Comparison of ENCODE assay signal across 8 cellular contexts in the genomic region with DNA sequence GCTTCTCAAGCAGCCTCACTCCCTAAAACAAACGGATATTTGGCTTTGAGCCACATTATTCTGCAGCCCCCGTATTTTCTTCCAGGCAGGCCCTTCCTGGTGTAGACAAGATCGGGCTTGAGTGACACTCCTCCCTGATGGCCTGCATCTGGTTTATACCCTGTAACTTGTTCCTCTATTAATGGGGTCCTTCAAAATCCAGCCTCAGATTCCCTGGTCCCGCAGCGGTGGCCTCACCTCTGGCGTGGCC. TPM values are rescaled to one million over a fixed set of nuclear protein-coding genes. Genes with fewer than 3 reads are reported as not detected.
DNase-seq lines count a peak whose midpoint lies in the region; ATAC-seq and TF ChIP-seq lines count a peak whose summit lies in the region.

No MANE protein-coding gene starts in this region.

- no TSS peak for BruUV-seq in Calu3 (replicated peaks; lab: Mats Ljungman, UMichigan)
- BruUV-seq in PC-3 (replicated peaks; lab: Mats Ljungman, UMichigan): TSS peak; percentile 49

- peak overlapping the region; percentile 82 for H3K4me3 Mint-ChIP-seq in Calu3 (ENCODE audit: low read depth, unreplicated experiment)

- peak overlapping the region; percentile 93 for H3K9ac ChIP-seq in PC-3 (ENCODE audit: low read length)

- peaks cover 9% of the 10 kb centered on the region for H3K4me1 Mint-ChIP-seq in Calu3 (ENCODE audit: low read depth, unreplicated experiment)

- CTCF ChIA-PET in Calu3 (lab: Charles Lee) (interaction anchor here (0.6 to 1.2 kb wide), 3 partner anchors 11 to 330 kb away, joined by 3 to 5 read pairs (median 3); no protein-coding TSS in a partner anchor), PC-3 (lab: Charles Lee) (interaction anchor here (1.0 kb wide), 1 partner anchor 78 kb away, joined by 4 read pairs; no protein-coding TSS in a partner anchor)

- peak overlapping the region; percentile 88 for H3K4me2 ChIP-seq in PC-3 (ENCODE audit: low read length)

- H3K4me1 ChIP-seq in PC-3 (ENCODE audit: insufficient read depth, low read length): peaks cover 24% of the 10 kb centered on the region
- peaks cover 10% of the 10 kb centered on the region for H3K4me1 ChIP-seq in ovary (ENCODE audit: insufficient read depth)

- H3K9me3 Mint-ChIP-seq in Calu3 (ENCODE audit: low read depth, unreplicated experiment): no peaks in the 10 kb centered on the region

- no peak for DNase-seq in Calu3
- no peak for DNase-seq in PC-3
- DNase-seq in epithelial cell of esophagus (ENCODE audit: low read depth): no peak
- DNase-seq in ovary: no peak
- no peak for DNase-seq in activated CD4-positive, CD25-positive, alpha-beta regulatory T cell (lab: John Stamatoyannopoulos, UW)
- no peak for DNase-seq in GOT3 (lab: John Stamatoyannopoulos, UW)

- H4K20me1 ChIP-seq in PC-3 (ENCODE audit: low read length): no peaks in the 10 kb centered on the region

- no peak for TF ChIP-seq POLR2A in ovary (IDR thresholded peaks at IDR 0.05)

- peaks cover 3% of the 10 kb centered on the region; the same call in 1 of the 2 replicates for H3K36me3 ChIP-seq in PC-3 (ENCODE audit: low read depth, low read length)
- no peaks in the 10 kb centered on the region for H3K36me3 ChIP-seq in ovary

- H3K4me3 ChIP-seq in PC-3 (ENCODE audit: low read length) (peak overlapping the region; percentile 88), epithelial cell of esophagus (ENCODE audit: low read length) (peak overlapping the region; percentile 91), ovary (peak overlapping the region; percentile 91)

- peaks cover 20% of the 10 kb centered on the region for H3K36me3 Mint-ChIP-seq in Calu3 (ENCODE audit: insufficient read depth, unreplicated experiment)

- 0 to 1% (median 1%) methylated on average over 6 of the region's 6 CpGs for WGBS in ovary, 3 donors

- no peaks in the 10 kb centered on the region for H3F3A ChIP-seq in PC-3 (ENCODE audit: low read length, unreplicated experiment)

- TF ChIP-seq CTCF in Calu3 (IDR thresholded peaks at IDR 0.05; ENCODE audit: unreplicated experiment) (no peak), PC-3 (conservative IDR thresholded peaks at IDR 0.05; ENCODE audit: low read depth, low read length) (no peak), epithelial cell of esophagus (IDR thresholded peaks at IDR 0.05; ENCODE audit: insufficient read depth, low read depth, low read length, missing control alignments) (no peak), ovary (IDR thresholded peaks at IDR 0.05) (no peak)

- H3K27me3 ChIP-seq in PC-3 (ENCODE audit: low read length): no peaks in the 10 kb centered on the region
- H3K27me3 ChIP-seq in ovary: no peaks in the 10 kb centered on the region

- intact Hi-C loops in Calu3 (cut with micrococcal nuclease; ENCODE audit: unreplicated experiment) (no loop called here), PC-3 (cut with micrococcal nuclease) (loop anchor here (1.0 to 2.0 kb wide), 3 partner anchors 25 to 78 kb away; a partner anchor contains a TSS), ovary (cut with DNase I) (loop anchor here in 1 of 4 donors (2.0 kb wide), 2 partner anchors 26 to 28 kb away; a partner anchor contains a TSS)

- peak; percentile 13 for TF ChIP-seq EP300 in ovary (IDR thresholded peaks at IDR 0.05)

- H3K27ac ChIP-seq in PC-3 (ENCODE audit: low read length): peak overlapping the region; percentile 67
- H3K27ac ChIP-seq in ovary: peak overlapping the region in 1 of 2 donors; percentile 73

- no peak for ATAC-seq in PC-3
- no peak for ATAC-seq in GM19455 (IDR thresholded peaks at IDR 0.05; ENCODE audit: unreplicated experiment)
- ATAC-seq in HG03520 (IDR thresholded peaks at IDR 0.05; ENCODE audit: unreplicated experiment): no peak

- POLR2A ChIA-PET in PC-3 (lab: Charles Lee; ENCODE audit: unreplicated experiment): interaction anchor here (0.5 to 1.5 kb wide), 5 partner anchors 25 to 315 kb away, joined by 3 to 15 read pairs (median 6); a partner anchor contains a TSS

- no peaks in the 10 kb centered on the region for H3K27me3 Mint-ChIP-seq in Calu3 (ENCODE audit: unreplicated experiment)

- H3K79me2 ChIP-seq in PC-3 (ENCODE audit: low read length): peaks cover 32% of the 10 kb centered on the region

- H2AFZ ChIP-seq in PC-3 (ENCODE audit: low read length): peak overlapping the region; percentile 91

- no peaks in the 10 kb centered on the region for H3K9me2 ChIP-seq in PC-3 (replicated peaks; ENCODE audit: low read length)

- 0 out of 2 replicates have a peak, but pooled peaks cover 5% of the 10 kb centered on the region for H3K9me3 ChIP-seq in PC-3 (ENCODE audit: low read length)
- no peaks in the 10 kb centered on the region for H3K9me3 ChIP-seq in ovary

- H3K27ac Mint-ChIP-seq in Calu3 (ENCODE audit: unreplicated experiment): peak overlapping the region; percentile 86

RNA-seq across cellular contexts. Expression of a gene that starts 0.4 kb away (rescaled TPM):
- 53.4 and 53.6 TPM in 2 replicates for total RNA-seq in Calu3 (2022)
- total RNA-seq in PC-3 (2014; rRNA removed): 85.8 and 87.8 TPM in 2 replicates
- total RNA-seq in ovary: 100 to 1,000 TPM in 3 of 7 donors, 10 to 100 TPM in 4; 92.8 to 146 (median 99.4) TPM
- 100 to 1,000 TPM; 167 to 207 TPM for polyA plus RNA-seq in ovary

RNA-seq across cellular contexts. Expression of a gene that starts 25.1 kb away (rescaled TPM):
- total RNA-seq in Calu3 (2022) (50.4 and 63.9 TPM in 2 replicates), PC-3 (2014; rRNA removed) (93.8 and 115 TPM in 2 replicates), ovary (10 to 100 TPM; 64.7 to 82.5 (median 72.4) TPM)
- polyA plus RNA-seq in ovary: 100 to 1,000 TPM in 1 of 2 donors, 10 to 100 TPM in 1; 92.2 to 123 TPM

RNA-seq across cellular contexts. Expression of a gene that starts 27.7 kb away (rescaled TPM):
- 14.3 and 15.8 TPM in 2 replicates for total RNA-seq in Calu3 (2022)
- 32.8 and 34.0 TPM in 2 replicates for total RNA-seq in PC-3 (2014; rRNA removed)
- 10 to 100 TPM in 5 of 7 donors, 1 to 10 TPM in 2; 5.6 to 21.7 (median 12.4) TPM for total RNA-seq in ovary
- polyA plus RNA-seq in ovary: 10 to 100 TPM in 1 of 2 donors, 1 to 10 TPM in 1; 6.8 to 13.2 TPM

RNA-seq across cellular contexts. Expression of a gene that starts 28.1 kb away (rescaled TPM):
- total RNA-seq in Calu3 (2022): not detected in 2 replicates
- 0.80 TPM in 1 of 2 replicates, not detected in the other for total RNA-seq in PC-3 (2014; rRNA removed)
- total RNA-seq in ovary: 1 to 10 TPM in 2 of 7 donors, under 1 TPM in 1, not detected in 4; 0.59 to 2.6 (median 2.0) TPM
- 1 to 10 TPM in 1 of 2 donors, under 1 TPM in 1; 0.73 to 1.5 TPM for polyA plus RNA-seq in ovary
